ENCODE assay signal across 9 cellular contexts in genomic region chr12:569091-569676, GRCh38.
A peak's percentile ranks its signal among the peaks of the same experiment; 100 is the strongest.
DNase-seq lines count a peak whose midpoint lies in the region; ATAC-seq and TF ChIP-seq lines count a peak whose summit lies in the region.
"Had no signal": no experiment of that assay in that cellular context is flagged by ENCODE, and none has a peak within 500 bp of the region (broad histone marks: within the 10 kb centered on the region; RNA-seq: fewer than 3 reads in every experiment).

No MANE protein-coding gene starts in this region.

- no peaks in the 10 kb centered on the region for H3K36me3 Mint-ChIP-seq in natural killer cell
- H3K36me3 Mint-ChIP-seq: stimulated activated memory B cell treated with anti-CD40 and anti-IgM and Interleukin-4, amounts not matched to agents 10 μg/mL and 1 μg/mL and 100 μg/mL, for 72 hours had no signal

- H3K36me3 ChIP-seq in BLaER1 treated with 17β-estradiol and CSF1 and Interleukin-3, amounts not matched to agents 10 nM and 100 nM = peaks cover 0 to 6% (median 0%) of the 10 kb centered on the region in 11 experiments; a peak in 1 of 22 replicates
- H3K36me3 ChIP-seq in KOPT-K1 (ENCODE audit: insufficient read depth, low read length) = no peaks in the 10 kb centered on the region

- peak overlapping the region; percentile 73 to 94 (median 88) for H3K4me2 ChIP-seq in BLaER1 treated with 17β-estradiol and CSF1 and Interleukin-3, amounts not matched to agents 10 nM and 100 nM

- H3K4me3 ChIP-seq in BLaER1 treated with 17β-estradiol and CSF1 and Interleukin-3, amounts not matched to agents 10 nM and 100 nM = peak overlapping the region in 2 of 10 experiments; percentile 46 to 64; a peak in 1 of 20 replicates
- peak overlapping the region; percentile 18 for H3K4me3 ChIP-seq in choroid plexus epithelial cell (ENCODE audit: low read depth, low read length)

- intact Hi-C loops in natural killer cell (cut with micrococcal nuclease) = loop anchor here (1.0 to 5.0 kb wide), 2 partner anchors 245 to 523 kb away; no protein-coding TSS in a partner anchor

- peaks cover 46 to 67% (median 53%) of the 10 kb centered on the region in 10 experiments for H3K4me1 ChIP-seq in BLaER1 treated with 17β-estradiol and CSF1 and Interleukin-3, amounts not matched to agents 10 nM and 100 nM

- peaks cover 0 to 4% (median 0%) of the 10 kb centered on the region in 11 experiments; a peak in 1 of 22 replicates for H3K27me3 ChIP-seq in BLaER1 treated with 17β-estradiol and CSF1 and Interleukin-3, amounts not matched to agents 10 nM and 100 nM

- H3K9me3 Mint-ChIP-seq in natural killer cell = no peaks in the 10 kb centered on the region
- H3K9me3 Mint-ChIP-seq: stimulated activated memory B cell treated with anti-CD40 and anti-IgM and Interleukin-4, amounts not matched to agents 10 μg/mL and 1 μg/mL and 100 μg/mL, for 72 hours had no signal

- H4K20me1 ChIP-seq in BLaER1 treated with 17β-estradiol and CSF1 and Interleukin-3, amounts not matched to agents 10 nM and 100 nM = no peaks in the 10 kb centered on the region

- no peak overlapping the region for H3K4me3 Mint-ChIP-seq in natural killer cell

- H3K27me3 Mint-ChIP-seq in natural killer cell (ENCODE audit: low read depth in 2 of 2) = no peaks in the 10 kb centered on the region
- H3K27me3 Mint-ChIP-seq: stimulated activated memory B cell treated with anti-CD40 and anti-IgM and Interleukin-4, amounts not matched to agents 10 μg/mL and 1 μg/mL and 100 μg/mL, for 72 hours had no signal

- peak overlapping the region; percentile 56 to 80 for H3K27ac Mint-ChIP-seq in natural killer cell
- H3K27ac Mint-ChIP-seq: stimulated activated memory B cell treated with anti-CD40 and anti-IgM and Interleukin-4, amounts not matched to agents 10 μg/mL and 1 μg/mL and 100 μg/mL, for 72 hours had no signal

- peaks cover 37 to 58% of the 10 kb centered on the region in 2 donors for H3K4me1 Mint-ChIP-seq in natural killer cell

- peak overlapping the region in 9 of 11 experiments; percentile 58 to 74 (median 70); a peak in 12 of 22 replicates for H3K9ac ChIP-seq in BLaER1 treated with 17β-estradiol and CSF1 and Interleukin-3, amounts not matched to agents 10 nM and 100 nM

- DNase-seq in choroid plexus epithelial cell (ENCODE audit: low read depth) (no peak), natural killer cell (no peak), NCI-H2107 (lab: John Stamatoyannopoulos, UW) (no peak), H4 (ENCODE audit: low spot score) (no peak), NCI-H2081 (lab: John Stamatoyannopoulos, UW) (no peak)

- ATAC-seq in natural killer cell (no peak), HG02571 (IDR thresholded peaks at IDR 0.05; ENCODE audit: unreplicated experiment) (no peak)

- TF ChIP-seq CTCF in choroid plexus epithelial cell (conservative IDR thresholded peaks at IDR 0.05; ENCODE audit: low read depth, low read length) = no peak
- TF ChIP-seq CTCF in natural killer cell (IDR thresholded peaks at IDR 0.05) = no peak

- no peak overlapping the region for H3K27ac ChIP-seq in BLaER1 treated with 17β-estradiol and CSF1 and Interleukin-3, amounts not matched to agents 10 nM and 100 nM
- H3K27ac ChIP-seq in KOPT-K1 (ENCODE audit: low read depth, low read length, poor library complexity, severe bottlenecking) = peak overlapping the region; percentile 49

- H3K9me3 ChIP-seq in BLaER1 treated with 17β-estradiol and CSF1 and Interleukin-3, amounts not matched to agents 10 nM and 100 nM (replicated peaks in 1 of 11) = peaks cover 0 to under 1% (median 0%) of the 10 kb centered on the region in 11 experiments; a peak in 1 of 22 replicates
- H3K9me3 ChIP-seq in KOPT-K1 (ENCODE audit: insufficient read depth, low read length, poor library complexity, severe bottlenecking) = no peaks in the 10 kb centered on the region
